29 cellular contexts compared by ENCODE assay signal in genomic region chrX:138897621-138898492, GRCh38.
DNase-seq lines count a peak whose midpoint lies in the region; ATAC-seq, FAIRE-seq and TF ChIP-seq lines count a peak whose summit lies in the region.
"Had no signal": no experiment of that assay in that cellular context is flagged by ENCODE, and none has a peak within 500 bp of the region (broad histone marks: within the 10 kb centered on the region; RNA-seq: fewer than 3 reads in every experiment).

No MANE protein-coding gene starts in this region.

- no peak for TF ChIP-seq CTCF in bronchial epithelial cell (IDR thresholded peaks at IDR 0.05; ENCODE audit: insufficient read depth, low read length, severe bottlenecking)

- no peak for DNase-seq in H54 (ENCODE audit: insufficient read length, low spot score)
- DNase-seq in RCC 7860 (ENCODE audit: low spot score) = peak; percentile 4
- DNase-seq in bronchial epithelial cell (ENCODE audit: low read depth) = peak; percentile 69
- DNase-seq in kidney tubule cell (ENCODE audit: low spot score) = peak; percentile 70
- DNase-seq in GM19239 (ENCODE audit: insufficient read length, low spot score) = no peak
- DNase-seq in superior temporal gyrus (ENCODE audit: extremely low spot score) = no peak
- DNase-seq: activated CD4-positive, alpha-beta T cell treated with anti-CD3 and anti-CD28 coated beads for 48 hours; activated effector memory CD4-positive, alpha-beta T cell treated with anti-CD3 and anti-CD28 coated beads, Interleukin-2, amount 50 U/mL, for 16 hours; activated T-cell treated with anti-CD3 and anti-CD28 coated beads for 4 hours; anterior cingulate cortex; effector memory CD8-positive, alpha-beta T cell; gastrocnemius medialis; GOT3; left cardiac atrium; NCI-H1417; NCI-H2081; NCI-H226; NCI-H526 treated with DMSO at 0.1 percent for 48 hours; pancreas; Peyer's patch; stimulated activated naive CD4-positive, alpha-beta T cell; SW 1271; upper lobe of left lung; WERI-Rb-1 had no signal

- no peak overlapping the region for H3K4me3 ChIP-seq in bronchial epithelial cell (ENCODE audit: low read depth, low read length)
- H3K4me3 ChIP-seq: BLaER1 treated with 17β-estradiol and CSF1 and Interleukin-3, amounts not matched to agents 10 nM and 100 nM; gastrocnemius medialis; pancreas; Peyer's patch; suprapubic skin; upper lobe of left lung had no signal

- no peaks in the 10 kb centered on the region for H3K36me3 ChIP-seq in bronchial epithelial cell (ENCODE audit: control insufficient read depth, insufficient read depth, low read length)
- H3K36me3 ChIP-seq: BLaER1 treated with 17β-estradiol and CSF1 and Interleukin-3, amounts not matched to agents 10 nM and 100 nM; gastrocnemius medialis; pancreas; Peyer's patch; suprapubic skin; upper lobe of left lung; WERI-Rb-1 had no signal

- peak; percentile 48 for FAIRE-seq in H54 (lab: Jason Lieb, UNC)
- no peak for FAIRE-seq in RCC 7860 (lab: Jason Lieb, UNC)
- FAIRE-seq in bronchial epithelial cell (lab: Jason Lieb, UNC) = no peak
- FAIRE-seq in GM19239 (lab: Jason Lieb, UNC) = no peak
- FAIRE-seq: GM12892, pancreas had no signal

- no peak for ATAC-seq in HG02981 (IDR thresholded peaks at IDR 0.05; ENCODE audit: unreplicated experiment)
- ATAC-seq: effector memory CD8-positive, alpha-beta T cell; esophagus mucosa; gastrocnemius medialis; left cardiac atrium; pancreas had no signal

- TF ChIP-seq POLR2A in H54 (IDR thresholded peaks at IDR 0.05; ENCODE audit: low read depth, low read length) = no peak

- H3K27me3 ChIP-seq in bronchial epithelial cell (ENCODE audit: control insufficient read depth, insufficient read depth, low read length) = no peaks in the 10 kb centered on the region
- H3K27me3 ChIP-seq: gastrocnemius medialis, pancreas, Peyer's patch, suprapubic skin, upper lobe of left lung had no signal

Comparison
In these comparisons a context has a peak if more than half of its experiments do, and no peak if none do; other contexts are left out.
1. DNase-seq: peak in RCC 7860 (single experiment), bronchial epithelial cell (single experiment) and kidney tubule cell (single experiment); none in H54 (single experiment), GM19239 (single experiment) and superior temporal gyrus (single experiment).